ENCODE assay signal across 11 cellular contexts in the genomic region with DNA sequence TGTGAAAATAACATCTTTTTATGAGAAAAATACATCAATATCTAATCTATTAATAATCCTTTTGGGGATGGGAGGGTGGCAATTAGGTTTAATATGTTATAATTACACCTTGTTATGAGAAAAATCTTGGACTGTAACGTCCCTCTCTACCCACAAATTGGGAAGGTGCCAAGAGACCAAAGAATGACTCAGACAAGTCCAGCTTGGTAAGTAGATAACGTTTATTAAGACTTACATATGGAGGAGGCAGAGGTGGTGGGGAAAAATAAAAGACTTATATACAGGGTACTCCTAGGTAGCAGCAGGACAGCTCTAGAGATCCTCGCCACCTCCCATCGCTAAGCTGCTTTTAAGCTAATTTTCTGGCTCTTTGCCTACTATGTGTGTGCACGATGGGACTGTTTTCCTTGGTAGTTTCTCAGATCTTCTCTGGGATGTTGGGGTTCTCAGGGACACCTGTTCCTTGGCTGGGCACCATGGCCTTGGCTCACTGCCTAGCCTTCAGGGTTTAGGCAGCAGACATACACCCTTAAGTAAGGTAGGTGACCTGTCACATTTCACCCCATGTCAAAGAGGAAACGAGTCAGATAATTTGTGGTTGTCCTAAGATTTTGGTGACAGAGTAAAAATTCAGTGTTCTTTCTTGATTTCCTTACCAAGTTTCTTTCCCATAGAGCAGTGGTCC. TPM values are rescaled to one million over a fixed set of nuclear protein-coding genes. Genes with fewer than 3 reads are reported as not detected.
DNase-seq lines count a peak whose midpoint lies in the region; ATAC-seq and TF ChIP-seq lines count a peak whose summit lies in the region.
"Had no signal": no experiment of that assay in that cellular context is flagged by ENCODE, and none has a peak within 500 bp of the region (broad histone marks: within the 10 kb centered on the region; RNA-seq: fewer than 3 reads in every experiment).

No MANE protein-coding gene starts in this region.

- no peaks in the 10 kb centered on the region for H3K9me2 ChIP-seq in hepatocyte (replicated peaks; ENCODE audit: insufficient read depth)

- H3K4me2 ChIP-seq in hepatocyte = no peak overlapping the region

- TF ChIP-seq EP300 in upper lobe of left lung (IDR thresholded peaks at IDR 0.05) = no peak

- H3K9me3 ChIP-seq in CD8-positive, alpha-beta T cell (ENCODE audit: low read length) = no peaks in the 10 kb centered on the region
- H3K9me3 ChIP-seq in hepatocyte (ENCODE audit: low read depth) (no peaks in the 10 kb centered on the region), upper lobe of left lung (no peaks in the 10 kb centered on the region)

- WGBS in hepatocyte (ENCODE audit: low lambda C conversion rate, missing lambda C conversion rate) = 88% methylated on average over 6 of the region's 6 CpGs
- WGBS in upper lobe of left lung, 2 donors = 63 to 65% methylated on average over 6 of the region's 6 CpGs

- H3K27ac Mint-ChIP-seq in CD8-positive, alpha-beta T cell = peak overlapping the region; percentile 88
- H3K27ac Mint-ChIP-seq in activated naive CD8-positive, alpha-beta T cell treated with anti-CD3 and anti-CD28 coated beads for 36 hours = peak overlapping the region; percentile 76
- no peak overlapping the region for H3K27ac Mint-ChIP-seq in glutamatergic neuron (ENCODE audit: unreplicated experiment)

- no peak overlapping the region for H3K4me3 ChIP-seq in CD8-positive, alpha-beta T cell (ENCODE audit: low read depth, low read length)
- H3K4me3 ChIP-seq in hepatocyte (no peak overlapping the region), upper lobe of left lung (no peak overlapping the region)

- H3K27me3 ChIP-seq in CD8-positive, alpha-beta T cell (ENCODE audit: insufficient read depth, low read length) = no peaks in the 10 kb centered on the region
- no peaks in the 10 kb centered on the region for H3K27me3 ChIP-seq in hepatocyte
- H3K27me3 ChIP-seq in upper lobe of left lung = no peaks in the 10 kb centered on the region

- intact Hi-C loops in CD8-positive, alpha-beta T cell (cut with DNase I, micrococcal nuclease) = loop anchor here in 1 of 2 experiments (2.0 kb wide), 1 partner anchor 15 kb away; no protein-coding TSS in a partner anchor

- no peak for DNase-seq in CD8-positive, alpha-beta T cell
- DNase-seq in HT1080 (ENCODE audit: low read depth) (peak; percentile 72), hepatocyte (ENCODE audit: low spot score) (peak; percentile 12), upper lobe of left lung (no peak), glutamatergic neuron (no peak)
- no peak for DNase-seq in activated naive CD8-positive, alpha-beta T cell treated with anti-CD3 and anti-CD28 coated beads for 36 hours
- DNase-seq: NCI-H1092 treated with DMSO at 0.1 percent for 48 hours; right cardiac atrium; stimulated activated naive CD4-positive, alpha-beta T cell had no signal

- H3K4me1 Mint-ChIP-seq in CD8-positive, alpha-beta T cell (ENCODE audit: low read depth) = peaks cover 69% of the 10 kb centered on the region
- H3K4me1 Mint-ChIP-seq in activated naive CD8-positive, alpha-beta T cell treated with anti-CD3 and anti-CD28 coated beads for 36 hours = peaks cover 32% of the 10 kb centered on the region
- no peaks in the 10 kb centered on the region for H3K4me1 Mint-ChIP-seq in glutamatergic neuron (ENCODE audit: low read depth, unreplicated experiment)

- H3K27ac ChIP-seq in CD8-positive, alpha-beta T cell (ENCODE audit: low read depth, low read length) = no peak overlapping the region
- no peak overlapping the region for H3K27ac ChIP-seq in hepatocyte
- H3K27ac ChIP-seq in upper lobe of left lung = no peak overlapping the region

- POLR2A ChIA-PET in CD8-positive, alpha-beta T cell (lab: Charles Lee) = interaction anchor here (0.8 to 1.8 kb wide), 5 partner anchors 9 to 37 kb away, joined by 3 to 5 read pairs (median 4); a partner anchor contains a TSS

- no peak for TF ChIP-seq CTCF in CD8-positive, alpha-beta T cell (IDR thresholded peaks at IDR 0.05)
- TF ChIP-seq CTCF in hepatocyte (IDR thresholded peaks at IDR 0.05; ENCODE audit: poor library complexity) (no peak), upper lobe of left lung (IDR thresholded peaks at IDR 0.05) (no peak), glutamatergic neuron (IDR thresholded peaks at IDR 0.05; ENCODE audit: partially characterized antibody, unreplicated experiment) (no peak)

- H2AFZ ChIP-seq in hepatocyte = no peak overlapping the region

- no peaks in the 10 kb centered on the region for H3K27me3 Mint-ChIP-seq in CD8-positive, alpha-beta T cell (ENCODE audit: low read depth)
- H3K27me3 Mint-ChIP-seq in activated naive CD8-positive, alpha-beta T cell treated with anti-CD3 and anti-CD28 coated beads for 36 hours = no peaks in the 10 kb centered on the region
- no peaks in the 10 kb centered on the region for H3K27me3 Mint-ChIP-seq in glutamatergic neuron (ENCODE audit: unreplicated experiment)

- H3K36me3 ChIP-seq in CD8-positive, alpha-beta T cell (ENCODE audit: insufficient read depth, low read length) = peaks cover 47% of the 10 kb centered on the region
- no peaks in the 10 kb centered on the region for H3K36me3 ChIP-seq in hepatocyte (replicated peaks; ENCODE audit: insufficient read depth, low read depth)
- peaks cover 20 to 98% (median 67%) of the 10 kb centered on the region in 4 donors for H3K36me3 ChIP-seq in upper lobe of left lung

- ATAC-seq in CD8-positive, alpha-beta T cell = no peak
- no peak for ATAC-seq in upper lobe of left lung (ENCODE audit: low FRiP score in 2 of 2)
- ATAC-seq in GM18511 (IDR thresholded peaks at IDR 0.05; ENCODE audit: unreplicated experiment) = no peak
- ATAC-seq in HG02610 (IDR thresholded peaks at IDR 0.05; ENCODE audit: unreplicated experiment) = no peak

- peaks cover 80% of the 10 kb centered on the region for H3K36me3 Mint-ChIP-seq in CD8-positive, alpha-beta T cell
- H3K36me3 Mint-ChIP-seq in activated naive CD8-positive, alpha-beta T cell treated with anti-CD3 and anti-CD28 coated beads for 36 hours = peaks cover 36% of the 10 kb centered on the region
- H3K36me3 Mint-ChIP-seq in glutamatergic neuron (ENCODE audit: unreplicated experiment) = no peaks in the 10 kb centered on the region

- no peaks in the 10 kb centered on the region for H3K79me2 ChIP-seq in hepatocyte

- H3K9me3 Mint-ChIP-seq in CD8-positive, alpha-beta T cell = no peaks in the 10 kb centered on the region
- no peaks in the 10 kb centered on the region for H3K9me3 Mint-ChIP-seq in activated naive CD8-positive, alpha-beta T cell treated with anti-CD3 and anti-CD28 coated beads for 36 hours
- H3K9me3 Mint-ChIP-seq in glutamatergic neuron (ENCODE audit: unreplicated experiment) = no peaks in the 10 kb centered on the region

- peaks cover 56% of the 10 kb centered on the region for H3K4me1 ChIP-seq in CD8-positive, alpha-beta T cell (ENCODE audit: insufficient read depth, low read length)
- H3K4me1 ChIP-seq in hepatocyte (ENCODE audit: insufficient read depth) (no peaks in the 10 kb centered on the region), upper lobe of left lung (no peaks in the 10 kb centered on the region)

- peak overlapping the region; percentile 37 for H3K4me3 Mint-ChIP-seq in CD8-positive, alpha-beta T cell
- H3K4me3 Mint-ChIP-seq in activated naive CD8-positive, alpha-beta T cell treated with anti-CD3 and anti-CD28 coated beads for 36 hours = no peak overlapping the region
- H3K4me3 Mint-ChIP-seq in glutamatergic neuron (ENCODE audit: unreplicated experiment) = no peak overlapping the region

- CTCF ChIA-PET in CD8-positive, alpha-beta T cell (lab: Charles Lee) = no interaction called here

- TF ChIP-seq POLR2A in upper lobe of left lung (IDR thresholded peaks at IDR 0.05) = no peak

- H4K20me1 ChIP-seq in hepatocyte (ENCODE audit: insufficient read depth, poor library complexity, severe bottlenecking) = no peaks in the 10 kb centered on the region

RNA-seq across cellular contexts. Expression of a gene that starts 31.5 kb away (rescaled TPM):
- total RNA-seq in CD8-positive, alpha-beta T cell = 10 to 100 TPM; 98.1 to 98.4 TPM
- 20.6 and 23.6 TPM in 2 replicates for total RNA-seq in HT1080 (2014; rRNA removed; shearing (Covaris generic))
- 28.6 and 42.2 TPM in 2 replicates for polyA plus RNA-seq in HT1080 (2015; cell fraction: cytosol; rRNA removed)
- polyA plus RNA-seq in HT1080 (2015; cell fraction: nucleus; rRNA removed) = 85.1 and 93.1 TPM in 2 replicates
- total RNA-seq in activated naive CD8-positive, alpha-beta T cell treated with anti-CD3 and anti-CD28 coated beads for 36 hours = 10 to 100 TPM; 48.3 to 49.2 TPM
- total RNA-seq in hepatocyte (47.5 and 48.8 TPM in 2 replicates), upper lobe of left lung (100 to 1,000 TPM in 2 of 6 donors, 10 to 100 TPM in 4; 69.2 to 164 (median 84.9) TPM), glutamatergic neuron (ENCODE audit: unreplicated experiment) (44.1 TPM)
- polyA plus RNA-seq in hepatocyte = 17.3 and 26.0 TPM in 2 replicates

RNA-seq across cellular contexts. Expression of a gene that starts 37.3 kb away (rescaled TPM):
- 10 to 100 TPM; 56.4 to 63.4 TPM for total RNA-seq in CD8-positive, alpha-beta T cell
- 12.9 and 24.3 TPM in 2 replicates for total RNA-seq in HT1080 (2014; rRNA removed; shearing (Covaris generic))
- polyA plus RNA-seq in HT1080 (2015; cell fraction: cytosol; rRNA removed) = 19.7 and 28.0 TPM in 2 replicates
- 26.2 and 28.8 TPM in 2 replicates for polyA plus RNA-seq in HT1080 (2015; cell fraction: nucleus; rRNA removed)
- 10 to 100 TPM; 26.6 to 27.1 TPM for total RNA-seq in activated naive CD8-positive, alpha-beta T cell treated with anti-CD3 and anti-CD28 coated beads for 36 hours
- 29.5 and 43.7 TPM in 2 replicates for total RNA-seq in hepatocyte
- 24.3 and 38.6 TPM in 2 replicates for polyA plus RNA-seq in hepatocyte
- total RNA-seq in upper lobe of left lung = 10 to 100 TPM; 35.6 to 61.3 (median 47.0) TPM
- total RNA-seq in glutamatergic neuron (ENCODE audit: unreplicated experiment) = 30.0 TPM

Comparison
In these comparisons a context has a peak if more than half of its experiments do, and no peak if none do; other contexts are left out.
1. DNase-seq: peak in HT1080 (single experiment) and hepatocyte (single experiment); none in CD8-positive, alpha-beta T cell (0 of 7), activated naive CD8-positive, alpha-beta T cell treated with anti-CD3 and anti-CD28 coated beads for 36 hours (single experiment), upper lobe of left lung (0 of 2) and glutamatergic neuron (single experiment).